Comparison of ENCODE assay signal across 1 cellular context in the genomic region with DNA sequence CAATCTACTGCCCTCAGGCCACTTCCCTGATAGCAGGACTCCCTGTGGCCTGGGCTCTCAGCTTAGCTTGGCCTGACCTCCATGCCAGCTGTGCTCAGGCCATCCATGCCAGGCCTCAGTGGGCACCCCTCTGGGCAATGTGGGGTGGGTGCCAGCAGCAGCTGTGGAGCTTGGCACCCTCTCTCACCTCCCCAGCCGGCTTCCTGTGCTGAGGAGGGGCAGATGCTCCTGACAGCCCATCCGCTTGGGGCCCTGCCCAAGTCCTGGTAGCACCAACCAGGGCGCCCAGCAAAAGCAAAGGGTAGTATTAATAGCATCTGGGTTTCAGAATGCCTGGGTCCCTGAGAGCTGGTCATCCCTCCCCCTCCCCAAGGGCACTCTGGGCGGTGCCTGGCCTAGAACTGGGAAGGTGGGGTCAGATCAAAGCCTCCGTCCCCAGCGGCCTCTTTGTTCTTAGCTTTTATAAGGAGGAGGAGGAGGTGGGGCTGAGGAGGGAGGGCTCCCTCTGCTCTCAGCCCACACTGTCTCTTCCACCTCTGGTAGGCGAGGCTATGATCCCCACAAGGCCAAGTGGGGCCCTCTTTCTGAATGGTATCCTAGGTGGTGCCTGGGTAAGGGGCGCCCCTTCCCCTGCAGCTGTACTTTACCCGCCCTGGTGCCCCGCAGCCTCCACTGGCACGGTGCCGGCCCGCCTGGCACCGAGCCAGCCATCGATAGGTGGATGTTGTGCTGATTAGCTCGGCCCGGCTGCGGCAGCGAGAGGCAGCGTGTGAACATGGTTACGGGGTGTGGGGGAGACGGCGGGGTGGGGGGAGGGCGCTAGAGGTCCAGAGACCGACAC.
TF ChIP-seq lines count a peak whose summit lies in the region.

No MANE protein-coding gene starts in this region.

TF ChIP-seq in SK-N-SH treated with all-trans-retinoic acid at 6 μM for 48 hours, 23 proteins besides CTCF, POLR2A, EP300 and RAD21 (continued from another document):
- TF ChIP-seq CSRNP3 (CRISPR knock-in tag; IDR thresholded peaks at IDR 0.05) = no peak
